ENCODE assay signal across 1 cellular context in genomic region chr2:28175028-28175427, GRCh38.
TF ChIP-seq lines count a peak whose summit lies in the region.

No MANE protein-coding gene starts in this region.

TF ChIP-seq in HEK293, 187 proteins besides CTCF, POLR2A, EP300 and RAD21:
- TF ChIP-seq, protein P1, sequence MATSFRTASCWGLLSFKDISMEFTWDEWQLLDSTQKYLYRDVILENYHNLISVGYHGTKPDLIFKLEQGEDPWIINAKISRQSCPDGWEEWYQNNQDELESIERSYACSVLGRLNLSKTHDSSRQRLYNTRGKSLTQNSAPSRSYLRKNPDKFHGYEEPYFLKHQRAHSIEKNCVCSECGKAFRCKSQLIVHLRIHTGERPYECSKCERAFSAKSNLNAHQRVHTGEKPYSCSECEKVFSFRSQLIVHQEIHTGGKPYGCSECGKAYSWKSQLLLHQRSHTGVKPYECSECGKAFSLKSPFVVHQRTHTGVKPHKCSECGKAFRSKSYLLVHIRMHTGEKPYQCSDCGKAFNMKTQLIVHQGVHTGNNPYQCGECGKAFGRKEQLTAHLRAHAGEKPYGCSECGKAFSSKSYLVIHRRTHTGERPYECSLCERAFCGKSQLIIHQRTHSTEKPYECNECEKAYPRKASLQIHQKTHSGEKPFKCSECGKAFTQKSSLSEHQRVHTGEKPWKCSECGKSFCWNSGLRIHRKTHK (tag by site-specific recombination; IDR thresholded peaks at IDR 0.05), result no peak
- no peak for TF ChIP-seq ZNF214 (tag by site-specific recombination; IDR thresholded peaks at IDR 0.05; ENCODE audit: borderline replicate concordance)
- no peak for TF ChIP-seq ZFP69B (tag by site-specific recombination; IDR thresholded peaks at IDR 0.05)
- TF ChIP-seq, protein P2, sequence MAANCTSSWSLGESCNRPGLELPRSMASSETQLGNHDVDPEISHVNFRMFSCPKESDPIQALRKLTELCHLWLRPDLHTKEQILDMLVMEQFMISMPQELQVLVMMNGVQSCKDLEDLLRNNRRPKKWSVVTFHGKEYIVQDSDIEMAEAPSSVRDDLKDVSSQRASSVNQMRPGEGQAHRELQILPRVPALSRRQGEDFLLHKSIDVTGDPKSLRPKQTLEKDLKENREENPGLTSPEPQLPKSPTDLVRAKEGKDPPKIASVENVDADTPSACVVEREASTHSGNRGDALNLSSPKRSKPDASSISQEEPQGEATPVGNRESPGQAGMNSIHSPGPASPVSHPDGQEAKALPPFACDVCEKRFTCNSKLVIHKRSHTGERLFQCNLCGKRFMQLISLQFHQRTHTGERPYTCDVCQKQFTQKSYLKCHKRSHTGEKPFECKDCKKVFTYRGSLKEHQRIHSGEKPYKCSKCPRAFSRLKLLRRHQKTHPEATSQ (tag by site-specific recombination; IDR thresholded peaks at IDR 0.05), result no peak
- no peak for TF ChIP-seq ZNF785 (tag by site-specific recombination; IDR thresholded peaks at IDR 0.05)
- TF ChIP-seq, protein P3, sequence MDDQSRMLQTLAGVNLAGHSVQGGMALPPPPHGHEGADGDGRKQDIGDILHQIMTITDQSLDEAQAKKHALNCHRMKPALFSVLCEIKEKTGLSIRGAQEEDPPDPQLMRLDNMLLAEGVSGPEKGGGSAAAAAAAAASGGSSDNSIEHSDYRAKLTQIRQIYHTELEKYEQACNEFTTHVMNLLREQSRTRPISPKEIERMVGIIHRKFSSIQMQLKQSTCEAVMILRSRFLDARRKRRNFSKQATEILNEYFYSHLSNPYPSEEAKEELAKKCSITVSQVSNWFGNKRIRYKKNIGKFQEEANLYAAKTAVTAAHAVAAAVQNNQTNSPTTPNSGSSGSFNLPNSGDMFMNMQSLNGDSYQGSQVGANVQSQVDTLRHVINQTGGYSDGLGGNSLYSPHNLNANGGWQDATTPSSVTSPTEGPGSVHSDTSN (CRISPR knock-in tag; IDR thresholded peaks at IDR 0.05), result no peak
- TF ChIP-seq PRDM6 (tag by site-specific recombination; IDR thresholded peaks at IDR 0.05), result no peak
- TF ChIP-seq ZNF626 (tag by site-specific recombination; IDR thresholded peaks at IDR 0.05), result no peak
- no peak for TF ChIP-seq ZNF692 (tag by site-specific recombination; IDR thresholded peaks at IDR 0.05)
- TF ChIP-seq ZNF561 (tag by site-specific recombination; IDR thresholded peaks at IDR 0.05; ENCODE audit: borderline replicate concordance), result no peak
